Comparison of ENCODE assay signal across 13 cellular contexts in the genomic region with DNA sequence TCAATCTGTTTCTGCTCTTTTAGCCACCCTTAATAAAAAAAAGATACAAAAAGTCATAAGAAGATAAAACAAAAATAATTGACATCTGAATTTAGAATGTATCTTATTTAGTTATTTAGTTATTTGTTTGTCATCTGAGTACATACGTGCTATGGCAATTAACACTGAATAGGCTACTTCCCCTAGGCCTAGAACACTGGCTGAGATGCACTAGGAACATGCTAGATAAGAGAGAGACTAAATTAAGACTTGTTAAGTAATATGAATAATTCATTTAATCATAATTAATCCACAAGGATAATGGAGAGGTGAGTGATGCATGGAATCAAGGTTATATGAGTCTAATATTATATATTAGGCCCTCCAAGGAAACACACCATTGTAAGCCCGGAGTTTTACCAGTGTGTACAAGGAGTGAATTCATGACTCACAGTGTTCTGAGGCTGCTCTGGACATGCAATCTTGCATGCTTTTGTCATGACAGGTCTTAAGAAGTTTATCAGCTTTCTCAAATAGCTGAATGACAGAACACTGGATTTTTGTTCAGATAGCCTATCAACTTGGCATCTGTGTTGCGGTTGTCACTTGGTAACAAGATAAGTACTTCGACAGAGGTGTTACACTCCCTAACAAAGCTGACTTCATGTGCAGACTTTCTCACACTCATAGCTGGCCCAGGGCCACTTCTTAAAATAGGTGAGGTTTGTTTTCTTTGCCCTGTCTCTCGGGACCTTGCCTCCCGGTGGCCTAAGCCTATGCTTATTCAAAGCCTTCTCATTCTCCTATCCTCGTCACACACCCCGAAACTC. TPM values are rescaled to one million over a fixed set of nuclear protein-coding genes. Genes with fewer than 3 reads are reported as not detected.
DNase-seq lines count a peak whose midpoint lies in the region; ATAC-seq and TF ChIP-seq lines count a peak whose summit lies in the region.
"Had no signal": no experiment of that assay in that cellular context is flagged by ENCODE, and none has a peak within 500 bp of the region (broad histone marks: within the 10 kb centered on the region; RNA-seq: fewer than 3 reads in every experiment).

No MANE protein-coding gene starts in this region.

- H3K79me2 ChIP-seq in Karpas-422 (ENCODE audit: low read length): no peaks in the 10 kb centered on the region

- no peak overlapping the region for H3K4me2 ChIP-seq in Karpas-422 (ENCODE audit: low read depth, low read length, poor library complexity, severe bottlenecking)

- DNase-seq in SJCRH30: peak; percentile 3 to 13
- DNase-seq in foreskin fibroblast: peak; percentile 87 to 91
- peak; percentile 99 for DNase-seq in retinal pigment epithelial cell (ENCODE audit: low read depth)
- DNase-seq in Karpas-422: no peak
- no peak for DNase-seq in activated effector memory CD4-positive, alpha-beta T cell treated with Interleukin-2 at 50 U/mL for 16 hours
- no peak for DNase-seq in activated naive CD4-positive, alpha-beta T cell (lab: John Stamatoyannopoulos, UW)
- DNase-seq: gastrocnemius medialis, NCI-H1092, occipital lobe had no signal

- TF ChIP-seq CTCF in foreskin fibroblast (IDR thresholded peaks at IDR 0.05; ENCODE audit: low read depth, low read length) (no peak), retinal pigment epithelial cell (conservative IDR thresholded peaks at IDR 0.05; ENCODE audit: low read depth, low read length) (no peak)

- no peak overlapping the region for H3K9ac ChIP-seq in Karpas-422 (ENCODE audit: low read length)

- H3K36me3 ChIP-seq in SJCRH30 (no peaks in the 10 kb centered on the region), Karpas-422 (ENCODE audit: insufficient read depth, low read length) (no peaks in the 10 kb centered on the region)
- H3K36me3 ChIP-seq: gastrocnemius medialis had no signal

- H4K20me1 ChIP-seq in Karpas-422 (ENCODE audit: insufficient read depth, low read depth, low read length): no peaks in the 10 kb centered on the region

- ATAC-seq in GM18511 (IDR thresholded peaks at IDR 0.05; ENCODE audit: unreplicated experiment) (peak; percentile 33), HG02938 (IDR thresholded peaks at IDR 0.05; ENCODE audit: unreplicated experiment) (no peak)
- ATAC-seq: stimulated activated memory B cell treated with anti-CD40 and anti-IgM and Interleukin-4, amounts not matched to agents 10 μg/mL and 1 μg/mL and 100 μg/mL, for 72 hours had no signal

- no peaks in the 10 kb centered on the region for H3K9me2 ChIP-seq in Karpas-422 (replicated peaks; ENCODE audit: insufficient read depth, low read length)

- H3K27ac ChIP-seq in SJCRH30 (no peak overlapping the region), Karpas-422 (ENCODE audit: low read length) (no peak overlapping the region)
- H3K27ac ChIP-seq: gastrocnemius medialis had no signal

- H3K9me3 ChIP-seq in SJCRH30 (replicated peaks): no peaks in the 10 kb centered on the region
- no peaks in the 10 kb centered on the region for H3K9me3 ChIP-seq in Karpas-422 (ENCODE audit: low read length)
- H3K9me3 ChIP-seq: gastrocnemius medialis had no signal

- H3K4me3 ChIP-seq in SJCRH30: no peak overlapping the region
- H3K4me3 ChIP-seq in foreskin fibroblast (ENCODE audit: low read depth in 1 of 2, low read length in 2 of 2): no peak overlapping the region
- H3K4me3 ChIP-seq in retinal pigment epithelial cell (ENCODE audit: low read length): no peak overlapping the region
- no peak overlapping the region for H3K4me3 ChIP-seq in Karpas-422 (ENCODE audit: low read length)
- H3K4me3 ChIP-seq: gastrocnemius medialis had no signal

- no peak overlapping the region for H2AFZ ChIP-seq in Karpas-422 (ENCODE audit: low read length)

- H3K27me3 ChIP-seq in SJCRH30: no peaks in the 10 kb centered on the region
- no peaks in the 10 kb centered on the region for H3K27me3 ChIP-seq in Karpas-422 (ENCODE audit: low read length)
- H3K27me3 ChIP-seq: gastrocnemius medialis had no signal

- no peaks in the 10 kb centered on the region for H3K4me1 ChIP-seq in SJCRH30
- no peaks in the 10 kb centered on the region for H3K4me1 ChIP-seq in Karpas-422 (ENCODE audit: low read length)
- H3K4me1 ChIP-seq: gastrocnemius medialis had no signal

RNA-seq across cellular contexts. Expression of a gene that starts 5.0 kb away (rescaled TPM):
- not detected in 2 replicates for total RNA-seq in SJCRH30 (2014; rRNA removed; shearing (Covaris generic))
- not detected in 2 replicates for total RNA-seq in Karpas-422 (2014; rRNA removed; shearing (Covaris generic); ENCODE audit: low replicate concordance)
- total RNA-seq: activated T-helper 1 cell treated with anti-CD3 and anti-CD28 coated beads, Interleukin-12 subunit alpha, Interleukin-12 subunit beta, Interleukin-2, Interleukin-4 antibody, amounts not matched to agents 30 ng/mL and 10 ng/mL and 1 ng/mL, durations not matched to agents 14 hours and 24 hours and 36 hours; gastrocnemius medialis had no signal

RNA-seq across cellular contexts. Expression of a gene that starts 25.2 kb away (rescaled TPM):
- total RNA-seq in SJCRH30 (2014; rRNA removed; shearing (Covaris generic)): not detected in 2 replicates
- total RNA-seq in Karpas-422 (2014; rRNA removed; shearing (Covaris generic); ENCODE audit: low replicate concordance): not detected in 2 replicates
- total RNA-seq: activated T-helper 1 cell treated with anti-CD3 and anti-CD28 coated beads, Interleukin-12 subunit alpha, Interleukin-12 subunit beta, Interleukin-2, Interleukin-4 antibody, amounts not matched to agents 30 ng/mL and 10 ng/mL and 1 ng/mL, durations not matched to agents 14 hours and 24 hours and 36 hours; gastrocnemius medialis; occipital lobe had no signal

Comparison
In these comparisons a context has a peak if more than half of its experiments do, and no peak if none do; other contexts are left out.
1. DNase-seq: peak in SJCRH30 (2 of 2), foreskin fibroblast (2 of 2) and retinal pigment epithelial cell (single experiment); none in Karpas-422 (single experiment), activated effector memory CD4-positive, alpha-beta T cell treated with Interleukin-2 at 50 U/mL for 16 hours (single experiment) and activated naive CD4-positive, alpha-beta T cell (0 of 4).